15 cellular contexts compared by ENCODE assay signal in genomic region chr9:110764006-110764405, GRCh38.
DNase-seq lines count a peak whose midpoint lies in the region; ATAC-seq and TF ChIP-seq lines count a peak whose summit lies in the region.
"Had no signal": no experiment of that assay in that cellular context is flagged by ENCODE, and none has a peak within 500 bp of the region (broad histone marks: within the 10 kb centered on the region; RNA-seq: fewer than 3 reads in every experiment).

No MANE protein-coding gene starts in this region.

- H3K79me1 ChIP-seq in neuronal stem cell (ENCODE audit: low read depth, low read length) = no peaks in the 10 kb centered on the region

- H3K4me3 ChIP-seq in cardiac muscle cell = no peak overlapping the region
- H3K4me3 ChIP-seq in right cardiac atrium (ENCODE audit: low read length) = no peak overlapping the region
- H3K4me3 ChIP-seq in dorsolateral prefrontal cortex = no peak overlapping the region
- H3K4me3 ChIP-seq in neuronal stem cell (ENCODE audit: low read length in 2 of 2) = no peak overlapping the region
- H3K4me3 ChIP-seq: GM23248 had no signal

- no peak overlapping the region for H3K9ac ChIP-seq in neuronal stem cell (ENCODE audit: low read depth, low read length, poor library complexity)
- H3K9ac ChIP-seq: GM23248 had no signal

- TF ChIP-seq CTCF in cardiac muscle cell (IDR thresholded peaks at IDR 0.05; ENCODE audit: low read depth, low read length) (no peak), dorsolateral prefrontal cortex (IDR thresholded peaks at IDR 0.05 in 54 of 56, conservative IDR thresholded peaks at IDR 0.05 in 2 of 56; ENCODE audit: low read depth in 1 of 56, partially characterized antibody in 56 of 56) (peak in 1 of 56 donors; percentile 4)

- H3K9me3 ChIP-seq in cardiac muscle cell (ENCODE audit: low read depth) (no peaks in the 10 kb centered on the region), right cardiac atrium (ENCODE audit: control insufficient read depth, low read length) (no peaks in the 10 kb centered on the region), neuronal stem cell (replicated peaks in 1 of 2; ENCODE audit: control insufficient read depth in 2 of 2, insufficient read depth in 1 of 2, low read depth in 1 of 2, low read length in 2 of 2) (peaks cover 0 to 2% of the 10 kb centered on the region in 2 donors)

- peak overlapping the region; percentile 55 for H2AFZ ChIP-seq in neuronal stem cell (ENCODE audit: low read length)
- H2AFZ ChIP-seq: GM23248 had no signal

- H4K8ac ChIP-seq in neuronal stem cell (ENCODE audit: low read depth, low read length) = no peak overlapping the region

- no peak overlapping the region for H3K23ac ChIP-seq in neuronal stem cell (ENCODE audit: low read depth, low read length, poor library complexity)

- no peak overlapping the region for H2BK15ac ChIP-seq in neuronal stem cell (ENCODE audit: low read length)

- no peak overlapping the region for H4K91ac ChIP-seq in neuronal stem cell (ENCODE audit: low read depth, low read length, poor library complexity)

- no peak overlapping the region for H3K18ac ChIP-seq in neuronal stem cell (ENCODE audit: low read length)

- H3K36me3 ChIP-seq in cardiac muscle cell (no peaks in the 10 kb centered on the region), neuronal stem cell (replicated peaks in 1 of 2; ENCODE audit: control insufficient read depth in 2 of 2, insufficient read depth in 2 of 2, low read length in 2 of 2) (no peaks in the 10 kb centered on the region)

- WGBS in right cardiac atrium = 72% methylated on average over 3 of the region's 3 CpGs
- no CpG with 5 or more reads among the region's 3 CpGs for whole genome bisulfite sequencing in neuronal stem cell (ENCODE audit: extremely low coverage in 2 of 2, insufficient read length in 2 of 2, insufficient replicate concordance in 1 of 2), 2 donors

- no peak overlapping the region for H2AK5ac ChIP-seq in neuronal stem cell (ENCODE audit: low read depth, low read length)

- intact Hi-C loops in right cardiac atrium (cut with DNase I) (no loop called here), dorsolateral prefrontal cortex (cut with DNase I) (loop anchor here (10.0 kb wide), 1 partner anchor 271 kb away; the partner anchor contains the start of gene LPAR1 (in 2 of the 2))

- H3K27ac ChIP-seq in cardiac muscle cell (peak overlapping the region; percentile 56), right cardiac atrium (ENCODE audit: low read length) (no peak overlapping the region), dorsolateral prefrontal cortex (peak overlapping the region in 38 of 59 donors; percentile 6 to 95 (median 51)), neuronal stem cell (replicated peaks; ENCODE audit: low read length) (no peak overlapping the region)
- H3K27ac ChIP-seq: GM23248 had no signal

- no peak overlapping the region for H3K14ac ChIP-seq in neuronal stem cell (ENCODE audit: low read length)

- no peak for DNase-seq in cardiac muscle cell (ENCODE audit: low read depth in 1 of 2, low spot score in 1 of 2)
- no peak for DNase-seq in right cardiac atrium
- DNase-seq in dorsolateral prefrontal cortex = no peak
- DNase-seq in neuronal stem cell (ENCODE audit: low spot score) = no peak
- DNase-seq in putamen (ENCODE audit: low spot score) = no peak
- no peak for DNase-seq in HuH-7 (ENCODE audit: low spot score)
- DNase-seq in NCI-H526 treated with DMSO at 0.1 percent for 48 hours (lab: John Stamatoyannopoulos, UW) = no peak
- DNase-seq in NCI-H82 (lab: John Stamatoyannopoulos, UW) = no peak
- DNase-seq: 8988T; C1 segment of cervical spinal cord; Calu3; CD4-positive, alpha-beta T cell; DMS 273 treated with DMSO at 0.1 percent for 48 hours; GM23248; H7 had no signal

- H2BK12ac ChIP-seq in neuronal stem cell (ENCODE audit: low read length) = no peak overlapping the region

- no peak overlapping the region for H2BK120ac ChIP-seq in neuronal stem cell (ENCODE audit: low read depth, low read length)

- peaks cover 22% of the 10 kb centered on the region for H3K4me1 ChIP-seq in cardiac muscle cell (ENCODE audit: low read depth)
- no peaks in the 10 kb centered on the region for H3K4me1 ChIP-seq in right cardiac atrium (ENCODE audit: control insufficient read depth, insufficient read depth, low read length)
- H3K4me1 ChIP-seq in neuronal stem cell (ENCODE audit: control insufficient read depth in 2 of 2, insufficient read depth in 1 of 2, low read depth in 1 of 2, low read length in 2 of 2) = peaks cover 0 to 12% of the 10 kb centered on the region in 2 donors

- no peak overlapping the region for H3K4ac ChIP-seq in neuronal stem cell (ENCODE audit: low read length)

- no peak overlapping the region for H3K4me2 ChIP-seq in neuronal stem cell (ENCODE audit: insufficient read depth, low read length, poor library complexity, severe bottlenecking)

- H2BK5ac ChIP-seq in neuronal stem cell (ENCODE audit: low read length) = no peak overlapping the region

- H3K27me3 ChIP-seq in cardiac muscle cell (no peaks in the 10 kb centered on the region), right cardiac atrium (ENCODE audit: control insufficient read depth, insufficient read depth) (no peaks in the 10 kb centered on the region), dorsolateral prefrontal cortex (no peaks in the 10 kb centered on the region), neuronal stem cell (ENCODE audit: control insufficient read depth in 3 of 3, insufficient read depth in 3 of 3, low read depth in 1 of 3, low read length in 3 of 3) (no peaks in the 10 kb centered on the region)

- no peak for ATAC-seq in right cardiac atrium

Comparison
In these comparisons a context has a peak if more than half of its experiments do, and no peak if none do; other contexts are left out.
1. H3K27ac ChIP-seq: peak in cardiac muscle cell (single experiment) and dorsolateral prefrontal cortex (38 of 59); none in right cardiac atrium (single experiment) and neuronal stem cell (single experiment).
2. intact Hi-C loops: an anchor here in dorsolateral prefrontal cortex (10.0 kb wide); none called in right cardiac atrium.